ENCODE assay signal across 1 cellular context in genomic region chr1:20551161-20551560, GRCh38.
TF ChIP-seq lines count a peak whose summit lies in the region.

No MANE protein-coding gene starts in this region.

TF ChIP-seq in GM23338, 12 proteins besides CTCF, POLR2A, EP300 and RAD21 (continued from another document):
- no peak for TF ChIP-seq ZNF462 (CRISPR knock-in tag; IDR thresholded peaks at IDR 0.05)
- TF ChIP-seq JUNB (IDR thresholded peaks at IDR 0.05; ENCODE audit: unreplicated experiment): no peak
- no peak for TF ChIP-seq EZH2phosphoT487 (IDR thresholded peaks at IDR 0.05; ENCODE audit: unreplicated experiment)
- TF ChIP-seq REST (IDR thresholded peaks at IDR 0.05; ENCODE audit: unreplicated experiment): no peak
